ENCODE assay signal across 8 cellular contexts in genomic region chr3:72891053-72891855, GRCh38. TPM values are rescaled to one million over a fixed set of nuclear protein-coding genes. Genes with fewer than 3 reads are reported as not detected.
DNase-seq lines count a peak whose midpoint lies in the region; ATAC-seq, FAIRE-seq and TF ChIP-seq lines count a peak whose summit lies in the region.

No MANE protein-coding gene starts in this region.

- H3K27ac Mint-ChIP-seq in activated CD8-positive, alpha-beta T cell treated with anti-CD3 and anti-CD28 coated beads, Interleukin-2, amount 10 ng/mL, durations not matched to agents 7 days and 5 days: no peak overlapping the region

- peak overlapping the region; percentile 59 for H3K27ac ChIP-seq in temporal lobe (ENCODE audit: low read depth, low read length)

- DNase-seq in HTR-8/SVneo (ENCODE audit: insufficient read length, low spot score) (peak; percentile 66), left ventricle myocardium superior (peak; percentile 75), dermis blood vessel endothelial cell (no peak), NCI-H2107 treated with DMSO at 0.1 percent for 48 hours (lab: John Stamatoyannopoulos, UW; ENCODE audit: unreplicated experiment) (no peak)
- DNase-seq in activated CD8-positive, alpha-beta T cell treated with anti-CD3 and anti-CD28 coated beads, Interleukin-2, amount 10 ng/mL, durations not matched to agents 7 days and 5 days: no peak
- DNase-seq in activated CD8-positive, alpha-beta memory T cell treated with anti-CD3 and anti-CD28 coated beads, Interleukin-2, amount 50 U/mL, for 48 hours: no peak

- CTCF ChIA-PET in activated CD8-positive, alpha-beta T cell treated with anti-CD3 and anti-CD28 coated beads, Interleukin-2, amount 10 ng/mL, durations not matched to agents 7 days and 5 days (lab: Charles Lee): interaction anchor here (1.8 kb wide), 1 partner anchor 40 kb away, joined by 5 read pairs; no protein-coding TSS in a partner anchor

- peak; percentile 77 for ATAC-seq in left ventricle myocardium superior
- ATAC-seq in activated CD8-positive, alpha-beta T cell treated with anti-CD3 and anti-CD28 coated beads, Interleukin-2, amount 10 ng/mL, durations not matched to agents 7 days and 5 days: no peak

- peak overlapping the region; percentile 35 for H3K4me3 ChIP-seq in WI38 (ENCODE audit: low read depth, low read length)

- H3K27me3 Mint-ChIP-seq in activated CD8-positive, alpha-beta T cell treated with anti-CD3 and anti-CD28 coated beads, Interleukin-2, amount 10 ng/mL, durations not matched to agents 7 days and 5 days (ENCODE audit: low read depth): peaks cover 60% of the 10 kb centered on the region

- TF ChIP-seq CTCF in WI38 (IDR thresholded peaks at IDR 0.05; ENCODE audit: low read depth, low read length): no peak

- no peaks in the 10 kb centered on the region for H3K9me3 Mint-ChIP-seq in activated CD8-positive, alpha-beta T cell treated with anti-CD3 and anti-CD28 coated beads, Interleukin-2, amount 10 ng/mL, durations not matched to agents 7 days and 5 days (ENCODE audit: insufficient read depth)

- peaks cover 11% of the 10 kb centered on the region for H3K4me1 Mint-ChIP-seq in activated CD8-positive, alpha-beta T cell treated with anti-CD3 and anti-CD28 coated beads, Interleukin-2, amount 10 ng/mL, durations not matched to agents 7 days and 5 days (ENCODE audit: low read depth)

- no peak overlapping the region for H3K4me3 Mint-ChIP-seq in activated CD8-positive, alpha-beta T cell treated with anti-CD3 and anti-CD28 coated beads, Interleukin-2, amount 10 ng/mL, durations not matched to agents 7 days and 5 days

- intact Hi-C loops in left ventricle myocardium superior (cut with micrococcal nuclease): no loop called here

- no peaks in the 10 kb centered on the region for H3K36me3 Mint-ChIP-seq in activated CD8-positive, alpha-beta T cell treated with anti-CD3 and anti-CD28 coated beads, Interleukin-2, amount 10 ng/mL, durations not matched to agents 7 days and 5 days (ENCODE audit: low read depth)

- POLR2A ChIA-PET in activated CD8-positive, alpha-beta T cell treated with anti-CD3 and anti-CD28 coated beads, Interleukin-2, amount 10 ng/mL, durations not matched to agents 7 days and 5 days (lab: Charles Lee): no interaction called here

- peak; percentile 86 for FAIRE-seq in HTR-8/SVneo (lab: Jason Lieb, UNC)

RNA-seq across cellular contexts. Expression of gene GXYLT2, which starts 3.4 kb away (rescaled TPM):
- total RNA-seq in left ventricle myocardium superior: 7.3 TPM
- 4.7 TPM for total RNA-seq in temporal lobe
- under 0.01 and 0.09 TPM in 2 replicates for total RNA-seq in dermis blood vessel endothelial cell
- total RNA-seq in activated CD8-positive, alpha-beta T cell treated with anti-CD3 and anti-CD28 coated beads, Interleukin-2, amount 10 ng/mL, durations not matched to agents 7 days and 5 days: not detected

RNA-seq across cellular contexts. Expression of gene SHQ1, which starts 43.0 kb away (rescaled TPM):
- total RNA-seq in left ventricle myocardium superior: 17.0 TPM
- 13.3 TPM for total RNA-seq in temporal lobe
- total RNA-seq in dermis blood vessel endothelial cell: 19.6 and 22.7 TPM in 2 replicates
- 10 to 100 TPM; 27.2 to 28.0 TPM for total RNA-seq in activated CD8-positive, alpha-beta T cell treated with anti-CD3 and anti-CD28 coated beads, Interleukin-2, amount 10 ng/mL, durations not matched to agents 7 days and 5 days

Comparison
In these comparisons a context has a peak if more than half of its experiments do, and no peak if none do; other contexts are left out.
1. DNase-seq: peak in HTR-8/SVneo (single experiment) and left ventricle myocardium superior (single experiment); none in dermis blood vessel endothelial cell (single experiment), activated CD8-positive, alpha-beta T cell treated with anti-CD3 and anti-CD28 coated beads, Interleukin-2, amount 10 ng/mL, durations not matched to agents 7 days and 5 days (single experiment), NCI-H2107 treated with DMSO at 0.1 percent for 48 hours (single experiment) and activated CD8-positive, alpha-beta memory T cell treated with anti-CD3 and anti-CD28 coated beads, Interleukin-2, amount 50 U/mL, for 48 hours (single experiment).